ENCODE assay signal across 13 cellular contexts in genomic region chr1:248688527-248689298, GRCh38. TPM values are rescaled to one million over a fixed set of nuclear protein-coding genes. Genes with fewer than 3 reads are reported as not detected.
DNase-seq lines count a peak whose midpoint lies in the region; ATAC-seq, FAIRE-seq and TF ChIP-seq lines count a peak whose summit lies in the region.
"Had no signal": no experiment of that assay in that cellular context is flagged by ENCODE, and none has a peak within 500 bp of the region (broad histone marks: within the 10 kb centered on the region; RNA-seq: fewer than 3 reads in every experiment).

No MANE protein-coding gene starts in this region.

- peaks cover 1% of the 10 kb centered on the region for H3K36me3 Mint-ChIP-seq in activated CD4-positive, alpha-beta T cell treated with anti-CD3 and anti-CD28 coated beads for 36 hours (ENCODE audit: low read depth)
- H3K36me3 Mint-ChIP-seq in activated CD8-positive, alpha-beta memory T cell treated with anti-CD3 and anti-CD28 coated beads, Interleukin-2, amount 10 ng/mL, durations not matched to agents 7 days and 5 days = no peaks in the 10 kb centered on the region

- POLR2A ChIA-PET in activated CD4-positive, alpha-beta T cell treated with anti-CD3 and anti-CD28 coated beads for 36 hours (lab: Charles Lee) = interaction anchor here (0.6 kb wide), 1 partner anchor 136 kb away, joined by 3 read pairs; no protein-coding TSS in a partner anchor

- H3K27ac Mint-ChIP-seq in activated CD4-positive, alpha-beta T cell treated with anti-CD3 and anti-CD28 coated beads for 36 hours = no peak overlapping the region
- no peak overlapping the region for H3K27ac Mint-ChIP-seq in activated CD8-positive, alpha-beta memory T cell treated with anti-CD3 and anti-CD28 coated beads, Interleukin-2, amount 10 ng/mL, durations not matched to agents 7 days and 5 days

- CTCF ChIA-PET in activated CD4-positive, alpha-beta T cell treated with anti-CD3 and anti-CD28 coated beads for 36 hours (lab: Charles Lee) = interaction anchor here (1.5 kb wide), 1 partner anchor 72 kb away, joined by 4 read pairs; no protein-coding TSS in a partner anchor
- CTCF ChIA-PET in activated CD8-positive, alpha-beta memory T cell treated with anti-CD3 and anti-CD28 coated beads, Interleukin-2, amount 10 ng/mL, durations not matched to agents 7 days and 5 days (lab: Charles Lee) = no interaction called here

- peaks cover 6% of the 10 kb centered on the region for H3K9me3 Mint-ChIP-seq in activated CD4-positive, alpha-beta T cell treated with anti-CD3 and anti-CD28 coated beads for 36 hours (ENCODE audit: low read depth)
- peaks cover 5% of the 10 kb centered on the region for H3K9me3 Mint-ChIP-seq in activated CD8-positive, alpha-beta memory T cell treated with anti-CD3 and anti-CD28 coated beads, Interleukin-2, amount 10 ng/mL, durations not matched to agents 7 days and 5 days (ENCODE audit: low read depth)

- TF ChIP-seq CTCF in GM10266 (IDR thresholded peaks at IDR 0.05; ENCODE audit: control insufficient read depth, insufficient read depth, low read depth, missing control alignments) = no peak

- H3K4me3 Mint-ChIP-seq in activated CD4-positive, alpha-beta T cell treated with anti-CD3 and anti-CD28 coated beads for 36 hours = no peak overlapping the region
- no peak overlapping the region for H3K4me3 Mint-ChIP-seq in activated CD8-positive, alpha-beta memory T cell treated with anti-CD3 and anti-CD28 coated beads, Interleukin-2, amount 10 ng/mL, durations not matched to agents 7 days and 5 days

- H3K4me1 Mint-ChIP-seq in activated CD4-positive, alpha-beta T cell treated with anti-CD3 and anti-CD28 coated beads for 36 hours = peaks cover 7% of the 10 kb centered on the region
- H3K4me1 Mint-ChIP-seq in activated CD8-positive, alpha-beta memory T cell treated with anti-CD3 and anti-CD28 coated beads, Interleukin-2, amount 10 ng/mL, durations not matched to agents 7 days and 5 days = peaks cover 1% of the 10 kb centered on the region

- peak; percentile 62 for FAIRE-seq in GM19239 (lab: Jason Lieb, UNC)
- FAIRE-seq: K562, RCC 7860 had no signal

- peaks cover 6% of the 10 kb centered on the region for H3K27me3 Mint-ChIP-seq in activated CD4-positive, alpha-beta T cell treated with anti-CD3 and anti-CD28 coated beads for 36 hours
- peaks cover 4% of the 10 kb centered on the region for H3K27me3 Mint-ChIP-seq in activated CD8-positive, alpha-beta memory T cell treated with anti-CD3 and anti-CD28 coated beads, Interleukin-2, amount 10 ng/mL, durations not matched to agents 7 days and 5 days

- intact Hi-C loops in activated CD4-positive, alpha-beta T cell treated with anti-CD3 and anti-CD28 coated beads for 36 hours (cut with DNase I, micrococcal nuclease) = loop anchor here (5.0 to 10.0 kb wide), 2 partner anchors 66 to 754 kb away; no protein-coding TSS in a partner anchor

- DNase-seq in GM10266 (ENCODE audit: extremely low spot score) = peak; percentile 66
- DNase-seq in GM19239 (ENCODE audit: insufficient read length, low spot score) = peak; percentile 44
- DNase-seq in activated CD4-positive, alpha-beta T cell treated with anti-CD3 and anti-CD28 coated beads for 36 hours = no peak
- no peak for DNase-seq in NCI-H2107 (lab: John Stamatoyannopoulos, UW)
- no peak for DNase-seq in NCI-H82 (lab: John Stamatoyannopoulos, UW)
- DNase-seq in activated CD8-positive, alpha-beta memory T cell treated with anti-CD3 and anti-CD28 coated beads, Interleukin-2, amount 10 ng/mL, durations not matched to agents 7 days and 5 days = no peak
- DNase-seq: DMS79, NCI-H2081 had no signal

- ATAC-seq in HG02610 (IDR thresholded peaks at IDR 0.05; ENCODE audit: unreplicated experiment) = peak; percentile 81
- peak; percentile 38 for ATAC-seq in HG03280 (IDR thresholded peaks at IDR 0.05; ENCODE audit: unreplicated experiment)
- ATAC-seq in activated CD4-positive, alpha-beta T cell treated with anti-CD3 and anti-CD28 coated beads for 36 hours = no peak
- ATAC-seq in activated CD8-positive, alpha-beta memory T cell treated with anti-CD3 and anti-CD28 coated beads, Interleukin-2, amount 10 ng/mL, durations not matched to agents 7 days and 5 days = no peak
- ATAC-seq: gastroesophageal sphincter, K562 had no signal

RNA-seq across cellular contexts. Expression of gene OR14I1, which starts 13.9 kb away (rescaled TPM):
- total RNA-seq in activated CD4-positive, alpha-beta T cell treated with anti-CD3 and anti-CD28 coated beads for 36 hours = not detected
- total RNA-seq in activated CD8-positive, alpha-beta memory T cell treated with anti-CD3 and anti-CD28 coated beads, Interleukin-2, amount 10 ng/mL, durations not matched to agents 7 days and 5 days = not detected
- total RNA-seq: gastroesophageal sphincter, K562 had no signal

RNA-seq across cellular contexts. Expression of gene OR2T27, which starts 33.4 kb away (rescaled TPM):
- not detected for total RNA-seq in activated CD4-positive, alpha-beta T cell treated with anti-CD3 and anti-CD28 coated beads for 36 hours
- total RNA-seq in activated CD8-positive, alpha-beta memory T cell treated with anti-CD3 and anti-CD28 coated beads, Interleukin-2, amount 10 ng/mL, durations not matched to agents 7 days and 5 days = not detected
- total RNA-seq: gastroesophageal sphincter, K562 had no signal

RNA-seq across cellular contexts. Expression of gene OR2T35, which starts 43.6 kb away (rescaled TPM):
- not detected for total RNA-seq in activated CD4-positive, alpha-beta T cell treated with anti-CD3 and anti-CD28 coated beads for 36 hours
- not detected for total RNA-seq in activated CD8-positive, alpha-beta memory T cell treated with anti-CD3 and anti-CD28 coated beads, Interleukin-2, amount 10 ng/mL, durations not matched to agents 7 days and 5 days
- total RNA-seq: gastroesophageal sphincter, K562 had no signal

RNA-seq across cellular contexts. Expression of gene OR2T11, which starts 53.8 kb away (rescaled TPM):
- total RNA-seq in activated CD4-positive, alpha-beta T cell treated with anti-CD3 and anti-CD28 coated beads for 36 hours = not detected
- not detected for total RNA-seq in activated CD8-positive, alpha-beta memory T cell treated with anti-CD3 and anti-CD28 coated beads, Interleukin-2, amount 10 ng/mL, durations not matched to agents 7 days and 5 days
- total RNA-seq: gastroesophageal sphincter, K562 had no signal

Comparison
In these comparisons a context has a peak if more than half of its experiments do, and no peak if none do; other contexts are left out.
1. DNase-seq: peak in GM10266 (single experiment) and GM19239 (single experiment); none in activated CD4-positive, alpha-beta T cell treated with anti-CD3 and anti-CD28 coated beads for 36 hours (single experiment), NCI-H2107 (single experiment), NCI-H82 (single experiment) and activated CD8-positive, alpha-beta memory T cell treated with anti-CD3 and anti-CD28 coated beads, Interleukin-2, amount 10 ng/mL, durations not matched to agents 7 days and 5 days (single experiment).
2. ATAC-seq: peak in HG02610 (single experiment) and HG03280 (single experiment); none in activated CD4-positive, alpha-beta T cell treated with anti-CD3 and anti-CD28 coated beads for 36 hours (single experiment) and activated CD8-positive, alpha-beta memory T cell treated with anti-CD3 and anti-CD28 coated beads, Interleukin-2, amount 10 ng/mL, durations not matched to agents 7 days and 5 days (single experiment).